In the genomic region with DNA sequence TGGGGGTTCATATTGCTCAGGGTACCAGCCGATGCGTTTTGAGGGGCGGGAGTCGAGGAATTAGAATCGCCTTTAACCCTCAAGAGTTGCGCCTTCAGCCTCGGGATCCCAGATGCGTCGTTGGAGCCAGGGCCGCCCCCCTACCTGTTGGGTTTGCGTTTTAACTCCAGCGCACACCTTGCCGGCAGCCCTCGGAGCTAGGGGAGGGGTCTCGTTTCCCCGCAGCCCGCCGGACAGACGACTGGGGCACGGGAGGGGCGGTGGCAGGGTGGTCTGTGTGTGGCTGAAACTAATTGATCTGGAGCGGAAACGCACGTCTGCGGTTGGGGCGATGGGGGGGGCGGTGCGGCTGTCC, we compare ENCODE assay signal across 11 cellular contexts. TPM values are rescaled to one million over a fixed set of nuclear protein-coding genes. Genes with fewer than 3 reads are reported as not detected.
DNase-seq lines count a peak whose midpoint lies in the region; ATAC-seq, FAIRE-seq and TF ChIP-seq lines count a peak whose summit lies in the region.
"Had no signal": no experiment of that assay in that cellular context is flagged by ENCODE, and none has a peak within 500 bp of the region (broad histone marks: within the 10 kb centered on the region; RNA-seq: fewer than 3 reads in every experiment).

No MANE protein-coding gene starts in this region.

- peaks cover 26% of the 10 kb centered on the region for H3K4me1 Mint-ChIP-seq in activated naive CD8-positive, alpha-beta T cell (ENCODE audit: low read depth)
- peaks cover 34% of the 10 kb centered on the region for H3K4me1 Mint-ChIP-seq in activated naive CD8-positive, alpha-beta T cell treated with anti-CD3 and anti-CD28 coated beads, Interleukin-2, amount 50 U/mL, for 24 hours

- H3K36me3 ChIP-seq in bronchial epithelial cell (ENCODE audit: control insufficient read depth, insufficient read depth, low read length) (no peaks in the 10 kb centered on the region), thoracic aorta (no peaks in the 10 kb centered on the region)

- no peak for TF ChIP-seq POLR2A in lower leg skin (IDR thresholded peaks at IDR 0.05)

- no peaks in the 10 kb centered on the region for H3K27me3 ChIP-seq in bronchial epithelial cell (ENCODE audit: control insufficient read depth, insufficient read depth, low read length)
- H3K27me3 ChIP-seq in thoracic aorta (replicated peaks; ENCODE audit: insufficient read depth): no peaks in the 10 kb centered on the region

- H3K4me3 ChIP-seq in bronchial epithelial cell (ENCODE audit: low read depth, low read length): peak overlapping the region; percentile 61
- peak overlapping the region; percentile 23 for H3K4me3 ChIP-seq in lower leg skin (ENCODE audit: low read depth, poor library complexity, severe bottlenecking)
- peak overlapping the region; percentile 97 for H3K4me3 ChIP-seq in thoracic aorta

- 8 to 11% methylated on average over 24 to 26 of the region's 28 CpGs for WGBS in lower leg skin, 2 donors

- no peaks in the 10 kb centered on the region for H3K9me3 Mint-ChIP-seq in activated naive CD8-positive, alpha-beta T cell (ENCODE audit: low read depth)
- H3K9me3 Mint-ChIP-seq in activated naive CD8-positive, alpha-beta T cell treated with anti-CD3 and anti-CD28 coated beads, Interleukin-2, amount 50 U/mL, for 24 hours: no peaks in the 10 kb centered on the region

- no peak overlapping the region for H3K27ac ChIP-seq in thoracic aorta

- intact Hi-C loops in lower leg skin (cut with DNase I; ENCODE audit: low total_unique reads): no loop called here

- FAIRE-seq in bronchial epithelial cell (lab: Jason Lieb, UNC): no peak
- FAIRE-seq: colon, GM18507 had no signal

- H3K27ac Mint-ChIP-seq in activated naive CD8-positive, alpha-beta T cell: no peak overlapping the region
- H3K27ac Mint-ChIP-seq in activated naive CD8-positive, alpha-beta T cell treated with anti-CD3 and anti-CD28 coated beads, Interleukin-2, amount 50 U/mL, for 24 hours: no peak overlapping the region

- peaks cover 11% of the 10 kb centered on the region for H3K27me3 Mint-ChIP-seq in activated naive CD8-positive, alpha-beta T cell
- H3K27me3 Mint-ChIP-seq in activated naive CD8-positive, alpha-beta T cell treated with anti-CD3 and anti-CD28 coated beads, Interleukin-2, amount 50 U/mL, for 24 hours: peaks cover 52% of the 10 kb centered on the region

- peak overlapping the region; percentile 63 for H3K4me3 Mint-ChIP-seq in activated naive CD8-positive, alpha-beta T cell
- H3K4me3 Mint-ChIP-seq in activated naive CD8-positive, alpha-beta T cell treated with anti-CD3 and anti-CD28 coated beads, Interleukin-2, amount 50 U/mL, for 24 hours: no peak overlapping the region

- DNase-seq in activated naive CD8-positive, alpha-beta T cell treated with anti-CD3 and anti-CD28 coated beads, Interleukin-2, amount 50 U/mL, for 24 hours: no peak
- DNase-seq in bronchial epithelial cell (ENCODE audit: low read depth) (no peak), lower leg skin (ENCODE audit: low spot score in 2 of 2) (no peak), thoracic aorta (ENCODE audit: low spot score) (no peak), iPS-NIHi11 (ENCODE audit: low spot score) (no peak), NCI-H2107 treated with DMSO at 0.1 percent for 48 hours (lab: John Stamatoyannopoulos, UW; ENCODE audit: unreplicated experiment) (no peak)
- DNase-seq: AML-193 had no signal

- TF ChIP-seq CTCF in bronchial epithelial cell (IDR thresholded peaks at IDR 0.05; ENCODE audit: insufficient read depth, low read length, severe bottlenecking): no peak
- TF ChIP-seq CTCF in lower leg skin (IDR thresholded peaks at IDR 0.05): no peak
- TF ChIP-seq CTCF in thoracic aorta (IDR thresholded peaks at IDR 0.05): no peak

- ATAC-seq in activated naive CD8-positive, alpha-beta T cell treated with anti-CD3 and anti-CD28 coated beads, Interleukin-2, amount 50 U/mL, for 24 hours: no peak
- ATAC-seq in thoracic aorta (ENCODE audit: insufficient number of reproducible peaks, low FRiP score, low read depth) (no peak), HG03457 (IDR thresholded peaks at IDR 0.05; ENCODE audit: unreplicated experiment) (no peak)

- no peaks in the 10 kb centered on the region for H3K36me3 Mint-ChIP-seq in activated naive CD8-positive, alpha-beta T cell
- no peaks in the 10 kb centered on the region for H3K36me3 Mint-ChIP-seq in activated naive CD8-positive, alpha-beta T cell treated with anti-CD3 and anti-CD28 coated beads, Interleukin-2, amount 50 U/mL, for 24 hours (ENCODE audit: low read depth)

- H3K9me3 ChIP-seq in thoracic aorta: no peaks in the 10 kb centered on the region

- H3K4me1 ChIP-seq in thoracic aorta (ENCODE audit: control insufficient read depth in 1 of 2, low read depth in 2 of 2): peaks cover 32 to 47% of the 10 kb centered on the region in 2 donors

RNA-seq across cellular contexts. Expression of gene CCND1, which starts 3.4 kb away (rescaled TPM):
- total RNA-seq in bronchial epithelial cell: 83.8 and 198 TPM in 2 replicates
- total RNA-seq in lower leg skin: 100 to 1,000 TPM; 194 to 370 (median 229) TPM
- total RNA-seq in thoracic aorta: 100 to 1,000 TPM; 109 to 142 TPM

RNA-seq across cellular contexts. Expression of gene LTO1, which starts 37.6 kb away (rescaled TPM):
- 18.2 and 22.7 TPM in 2 replicates for total RNA-seq in bronchial epithelial cell
- 10 to 100 TPM; 15.2 to 69.2 (median 27.2) TPM for total RNA-seq in lower leg skin
- 10 to 100 TPM; 23.6 to 43.5 TPM for total RNA-seq in thoracic aorta

Comparison
In these comparisons a context has a peak if more than half of its experiments do, and no peak if none do; other contexts are left out.
1. H3K4me3 ChIP-seq: peak in every context shown above with its lines; median percentile 97 in thoracic aorta; 61 in bronchial epithelial cell; 23 in lower leg skin.